1 cellular context compared by ENCODE assay signal in the genomic region with DNA sequence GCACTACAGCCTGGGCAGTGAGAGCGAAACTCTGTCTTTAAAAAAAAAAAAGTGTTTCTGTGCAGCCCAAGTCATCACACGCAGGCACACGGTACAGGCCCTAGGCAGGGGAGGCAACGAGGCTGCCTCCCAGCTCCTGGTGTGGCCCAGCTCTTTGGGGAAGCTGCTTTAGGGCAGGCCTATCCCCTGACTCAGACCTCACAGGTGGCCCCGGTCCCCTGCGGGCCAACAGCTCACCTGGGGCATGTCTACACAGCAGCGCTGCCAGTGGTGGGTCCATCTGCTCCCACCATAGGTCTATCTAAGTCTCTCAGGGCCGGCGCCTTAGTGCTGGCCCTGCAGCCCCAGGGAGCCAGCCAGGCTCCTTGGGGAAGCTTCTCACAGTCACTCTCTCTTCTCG.
TF ChIP-seq lines count a peak whose summit lies in the region.

No MANE protein-coding gene starts in this region.

TF ChIP-seq in HepG2, 621 proteins besides CTCF, POLR2A, EP300 and RAD21:
- no peak for TF ChIP-seq ZBTB7A (CRISPR knock-in tag; IDR thresholded peaks at IDR 0.05)
- no peak for TF ChIP-seq ZNF556 (CRISPR knock-in tag; IDR thresholded peaks at IDR 0.05; ENCODE audit: borderline replicate concordance)
- no peak for TF ChIP-seq SPEN (CRISPR knock-in tag; IDR thresholded peaks at IDR 0.05; ENCODE audit: low read depth)
- no peak for TF ChIP-seq CENPX (CRISPR knock-in tag; IDR thresholded peaks at IDR 0.05)
- no peak for TF ChIP-seq IKZF4 (CRISPR knock-in tag; IDR thresholded peaks at IDR 0.05; ENCODE audit: borderline replicate concordance, low read depth, not compliant biosample characterization)
- TF ChIP-seq CHD2 (IDR thresholded peaks at IDR 0.05; ENCODE audit: low read depth, low read length), result no peak
- no peak for TF ChIP-seq CREB1 (IDR thresholded peaks at IDR 0.05)
- no peak for TF ChIP-seq CREB1 (CRISPR knock-in tag; IDR thresholded peaks at IDR 0.05)
- TF ChIP-seq PAF1 (CRISPR knock-in tag; IDR thresholded peaks at IDR 0.05), result no peak
- no peak for TF ChIP-seq ZBTB44 (CRISPR knock-in tag; IDR thresholded peaks at IDR 0.05)
- TF ChIP-seq ZMYM3 (CRISPR knock-in tag; IDR thresholded peaks at IDR 0.05), result no peak
- TF ChIP-seq, protein P1, sequence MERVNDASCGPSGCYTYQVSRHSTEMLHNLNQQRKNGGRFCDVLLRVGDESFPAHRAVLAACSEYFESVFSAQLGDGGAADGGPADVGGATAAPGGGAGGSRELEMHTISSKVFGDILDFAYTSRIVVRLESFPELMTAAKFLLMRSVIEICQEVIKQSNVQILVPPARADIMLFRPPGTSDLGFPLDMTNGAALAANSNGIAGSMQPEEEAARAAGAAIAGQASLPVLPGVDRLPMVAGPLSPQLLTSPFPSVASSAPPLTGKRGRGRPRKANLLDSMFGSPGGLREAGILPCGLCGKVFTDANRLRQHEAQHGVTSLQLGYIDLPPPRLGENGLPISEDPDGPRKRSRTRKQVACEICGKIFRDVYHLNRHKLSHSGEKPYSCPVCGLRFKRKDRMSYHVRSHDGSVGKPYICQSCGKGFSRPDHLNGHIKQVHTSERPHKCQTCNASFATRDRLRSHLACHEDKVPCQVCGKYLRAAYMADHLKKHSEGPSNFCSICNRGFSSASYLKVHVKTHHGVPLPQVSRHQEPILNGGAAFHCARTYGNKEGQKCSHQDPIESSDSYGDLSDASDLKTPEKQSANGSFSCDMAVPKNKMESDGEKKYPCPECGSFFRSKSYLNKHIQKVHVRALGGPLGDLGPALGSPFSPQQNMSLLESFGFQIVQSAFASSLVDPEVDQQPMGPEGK (CRISPR knock-in tag; IDR thresholded peaks at IDR 0.05), result no peak
- TF ChIP-seq, protein P2, sequence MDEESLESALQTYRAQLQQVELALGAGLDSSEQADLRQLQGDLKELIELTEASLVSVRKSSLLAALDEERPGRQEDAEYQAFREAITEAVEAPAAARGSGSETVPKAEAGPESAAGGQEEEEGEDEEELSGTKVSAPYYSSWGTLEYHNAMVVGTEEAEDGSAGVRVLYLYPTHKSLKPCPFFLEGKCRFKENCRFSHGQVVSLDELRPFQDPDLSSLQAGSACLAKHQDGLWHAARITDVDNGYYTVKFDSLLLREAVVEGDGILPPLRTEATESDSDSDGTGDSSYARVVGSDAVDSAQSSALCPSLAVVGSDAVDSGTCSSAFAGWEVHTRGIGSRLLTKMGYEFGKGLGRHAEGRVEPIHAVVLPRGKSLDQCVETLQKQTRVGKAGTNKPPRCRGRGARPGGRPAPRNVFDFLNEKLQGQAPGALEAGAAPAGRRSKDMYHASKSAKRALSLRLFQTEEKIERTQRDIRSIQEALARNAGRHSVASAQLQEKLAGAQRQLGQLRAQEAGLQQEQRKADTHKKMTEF (CRISPR knock-in tag; IDR thresholded peaks at IDR 0.05), result no peak
- TF ChIP-seq RORA (CRISPR knock-in tag; IDR thresholded peaks at IDR 0.05), result no peak
- no peak for TF ChIP-seq KLF16 (CRISPR knock-in tag; IDR thresholded peaks at IDR 0.05)
- TF ChIP-seq MED1 (CRISPR knock-in tag; IDR thresholded peaks at IDR 0.05), result no peak
- TF ChIP-seq, protein P3, sequence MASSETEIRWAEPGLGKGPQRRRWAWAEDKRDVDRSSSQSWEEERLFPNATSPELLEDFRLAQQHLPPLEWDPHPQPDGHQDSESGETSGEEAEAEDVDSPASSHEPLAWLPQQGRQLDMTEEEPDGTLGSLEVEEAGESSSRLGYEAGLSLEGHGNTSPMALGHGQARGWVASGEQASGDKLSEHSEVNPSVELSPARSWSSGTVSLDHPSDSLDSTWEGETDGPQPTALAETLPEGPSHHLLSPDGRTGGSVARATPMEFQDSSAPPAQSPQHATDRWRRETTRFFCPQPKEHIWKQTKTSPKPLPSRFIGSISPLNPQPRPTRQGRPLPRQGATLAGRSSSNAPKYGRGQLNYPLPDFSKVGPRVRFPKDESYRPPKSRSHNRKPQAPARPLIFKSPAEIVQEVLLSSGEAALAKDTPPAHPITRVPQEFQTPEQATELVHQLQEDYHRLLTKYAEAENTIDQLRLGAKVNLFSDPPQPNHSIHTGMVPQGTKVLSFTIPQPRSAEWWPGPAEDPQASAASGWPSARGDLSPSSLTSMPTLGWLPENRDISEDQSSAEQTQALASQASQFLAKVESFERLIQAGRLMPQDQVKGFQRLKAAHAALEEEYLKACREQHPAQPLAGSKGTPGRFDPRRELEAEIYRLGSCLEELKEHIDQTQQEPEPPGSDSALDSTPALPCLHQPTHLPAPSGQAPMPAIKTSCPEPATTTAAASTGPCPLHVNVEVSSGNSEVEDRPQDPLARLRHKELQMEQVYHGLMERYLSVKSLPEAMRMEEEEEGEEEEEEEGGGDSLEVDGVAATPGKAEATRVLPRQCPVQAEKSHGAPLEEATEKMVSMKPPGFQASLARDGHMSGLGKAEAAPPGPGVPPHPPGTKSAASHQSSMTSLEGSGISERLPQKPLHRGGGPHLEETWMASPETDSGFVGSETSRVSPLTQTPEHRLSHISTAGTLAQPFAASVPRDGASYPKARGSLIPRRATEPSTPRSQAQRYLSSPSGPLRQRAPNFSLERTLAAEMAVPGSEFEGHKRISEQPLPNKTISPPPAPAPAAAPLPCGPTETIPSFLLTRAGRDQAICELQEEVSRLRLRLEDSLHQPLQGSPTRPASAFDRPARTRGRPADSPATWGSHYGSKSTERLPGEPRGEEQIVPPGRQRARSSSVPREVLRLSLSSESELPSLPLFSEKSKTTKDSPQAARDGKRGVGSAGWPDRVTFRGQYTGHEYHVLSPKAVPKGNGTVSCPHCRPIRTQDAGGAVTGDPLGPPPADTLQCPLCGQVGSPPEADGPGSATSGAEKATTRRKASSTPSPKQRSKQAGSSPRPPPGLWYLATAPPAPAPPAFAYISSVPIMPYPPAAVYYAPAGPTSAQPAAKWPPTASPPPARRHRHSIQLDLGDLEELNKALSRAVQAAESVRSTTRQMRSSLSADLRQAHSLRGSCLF (CRISPR knock-in tag; IDR thresholded peaks at IDR 0.05; ENCODE audit: borderline replicate concordance), result no peak
- TF ChIP-seq ZSCAN9 (CRISPR knock-in tag; IDR thresholded peaks at IDR 0.05; ENCODE audit: borderline replicate concordance), result no peak
- TF ChIP-seq DMAP1 (CRISPR knock-in tag; IDR thresholded peaks at IDR 0.05), result no peak
- TF ChIP-seq NFYB (CRISPR knock-in tag; IDR thresholded peaks at IDR 0.05), result no peak
- TF ChIP-seq KAT2B (IDR thresholded peaks at IDR 0.05; ENCODE audit: borderline replicate concordance, low read depth, low read length), result no peak
TF ChIP-seq in HepG2: peak in this region for 0.
